In genomic region chr12:123092866-123093265, GRCh38 we compare ENCODE assay signal across 17 cellular contexts.
"Had no signal": no experiment of that assay in that cellular context is flagged by ENCODE, and none has a peak within 500 bp of the region (broad histone marks: within the 10 kb centered on the region; RNA-seq: fewer than 3 reads in every experiment).

No MANE protein-coding gene starts in this region.

- H3K27ac ChIP-seq: body of pancreas, left lung, neutrophil, SK-N-MC, VCaP had no signal

- FAIRE-seq: endometrium, keratinocyte, small intestine had no signal

- H3K9me3 Mint-ChIP-seq: activated CD4-positive, alpha-beta T cell treated with anti-CD3 and anti-CD28 coated beads, Interleukin-2, amount 10 ng/mL, durations not matched to agents 24 days and 14 days; activated naive CD4-positive, alpha-beta T cell treated with anti-CD3 and anti-CD28 coated beads, Interleukin-2, amount 10 ng/mL, durations not matched to agents 7 days and 5 days; activated T-helper 2 cell treated with anti-CD3 and anti-CD28 coated beads, Interferon-gamma antibody, Interleukin-2, Interleukin-4, amounts not matched to agents 10 μg/mL and 5 μg/mL and 100 μg/mL, durations not matched to agents 14 hours and 24 hours and 36 hours; T-cell had no signal

- H3K4me3 ChIP-seq: body of pancreas, gastroesophageal sphincter, left lung, SK-N-MC, tibial artery had no signal

- H3K27me3 Mint-ChIP-seq: activated CD4-positive, alpha-beta T cell treated with anti-CD3 and anti-CD28 coated beads, Interleukin-2, amount 10 ng/mL, durations not matched to agents 24 days and 14 days; activated naive CD4-positive, alpha-beta T cell treated with anti-CD3 and anti-CD28 coated beads, Interleukin-2, amount 10 ng/mL, durations not matched to agents 7 days and 5 days; T-cell had no signal

- H3K36me3 ChIP-seq: gastroesophageal sphincter, left lung, neutrophil, tibial artery had no signal

- H3K4me3 Mint-ChIP-seq: activated CD4-positive, alpha-beta T cell treated with anti-CD3 and anti-CD28 coated beads, Interleukin-2, amount 10 ng/mL, durations not matched to agents 24 days and 14 days; activated naive CD4-positive, alpha-beta T cell treated with anti-CD3 and anti-CD28 coated beads, Interleukin-2, amount 10 ng/mL, durations not matched to agents 7 days and 5 days; T-cell had no signal

- H3K27ac Mint-ChIP-seq: activated CD4-positive, alpha-beta T cell treated with anti-CD3 and anti-CD28 coated beads, Interleukin-2, amount 10 ng/mL, durations not matched to agents 24 days and 14 days; activated naive CD4-positive, alpha-beta T cell treated with anti-CD3 and anti-CD28 coated beads, Interleukin-2, amount 10 ng/mL, durations not matched to agents 7 days and 5 days; activated T-helper 2 cell treated with anti-CD3 and anti-CD28 coated beads, Interferon-gamma antibody, Interleukin-2, Interleukin-4, amounts not matched to agents 10 μg/mL and 5 μg/mL and 100 μg/mL, durations not matched to agents 14 hours and 24 hours and 36 hours; T-cell had no signal

- ATAC-seq: body of pancreas, gastroesophageal sphincter, left lung, T-cell had no signal

- DNase-seq: activated CD4-positive, alpha-beta T cell treated with anti-CD3 and anti-CD28 coated beads, Interleukin-2, amount 10 ng/mL, durations not matched to agents 24 days and 14 days; activated naive CD4-positive, alpha-beta T cell treated with anti-CD3 and anti-CD28 coated beads, Interleukin-2, amount 10 ng/mL, durations not matched to agents 7 days and 5 days; amniotic stem cell; body of pancreas; cerebellar nuclear complex; left lung; posterior cingulate gyrus; small intestine; T-cell; tibial artery had no signal

- H3K27me3 ChIP-seq: body of pancreas, gastroesophageal sphincter, left lung, neutrophil, tibial artery had no signal

- H3K9me3 ChIP-seq: body of pancreas, gastroesophageal sphincter, left lung, neutrophil, tibial artery had no signal
